In genomic region chr5:78271766-78272165, GRCh38 we compare ENCODE assay signal across 21 cellular contexts. TPM values are rescaled to one million over a fixed set of nuclear protein-coding genes. Genes with fewer than 3 reads are reported as not detected.
DNase-seq lines count a peak whose midpoint lies in the region; ATAC-seq, FAIRE-seq and TF ChIP-seq lines count a peak whose summit lies in the region.
"Had no signal": no experiment of that assay in that cellular context is flagged by ENCODE, and none has a peak within 500 bp of the region (broad histone marks: within the 10 kb centered on the region; RNA-seq: fewer than 3 reads in every experiment).

No MANE protein-coding gene starts in this region.

- TF ChIP-seq CTCF in HFFc6 (IDR thresholded peaks at IDR 0.05): no peak
- no peak for TF ChIP-seq CTCF in GM12878 (IDR thresholded peaks at IDR 0.05 in 2 of 3, conservative IDR thresholded peaks at IDR 0.05 in 1 of 3; ENCODE audit: control insufficient read depth in 2 of 3, extremely low read depth in 1 of 3, insufficient read depth in 1 of 3, low read depth in 3 of 3, low read length in 3 of 3)

- SMC1A ChIA-PET in GM12878 (lab: Charles Lee; ENCODE audit: uncharacterized antibody, unreplicated experiment): interaction anchor here (1.8 kb wide), 1 partner anchor 711 kb away, joined by 4 read pairs; no protein-coding TSS in a partner anchor

- no peaks in the 10 kb centered on the region for H3K27me3 ChIP-seq in GM12878 (replicated peaks in 1 of 2; ENCODE audit: control insufficient read depth in 2 of 2, insufficient read depth in 2 of 2, low read length in 1 of 2)
- H3K27me3 ChIP-seq: BLaER1 had no signal

- CTCF ChIA-PET in GM12878 (lab: Yijun Ruan, JAX): interaction anchor here (0.7 kb wide), 1 partner anchor 264 kb away, joined by 3 read pairs; no protein-coding TSS in a partner anchor

- RAD21 ChIA-PET in GM12878 (lab: Charles Lee; ENCODE audit: unreplicated experiment): no interaction called here

- in situ Hi-C loops in GM12878 (cut with MboI): no loop called here

- 100% methylated on average over 4 of the region's 4 CpGs for WGBS in GM12878 (ENCODE audit: insufficient coverage, insufficient replicate concordance, low lambda C conversion rate, missing lambda C conversion rate)

- H3K79me2 ChIP-seq in GM12878 (ENCODE audit: control insufficient read depth, insufficient read depth, low read length): peaks cover 22% of the 10 kb centered on the region

- H4K20me1 ChIP-seq in GM12878 (ENCODE audit: control insufficient read depth, insufficient read depth): peaks cover 3% of the 10 kb centered on the region; the same call in 1 of the 2 replicates

- no peak for TF ChIP-seq POLR2A in GM12878 (IDR thresholded peaks at IDR 0.05; ENCODE audit: low read depth, low read length)

- H3K27me3 Mint-ChIP-seq in HFFc6 (ENCODE audit: insufficient read depth) (no peaks in the 10 kb centered on the region; the same call in 1 of the 2 replicates), memory B cell (no peaks in the 10 kb centered on the region)
- H3K27me3 Mint-ChIP-seq: CD4-positive, alpha-beta memory T cell had no signal

- H3K27ac Mint-ChIP-seq in HFFc6: peak overlapping the region; percentile 15; the same call in 1 of the 2 replicates
- H3K27ac Mint-ChIP-seq in memory B cell: peak overlapping the region; percentile 32

- no peak for FAIRE-seq in GM12878 (lab: Jason Lieb, UNC)
- FAIRE-seq: A549, H54 had no signal

- no peak overlapping the region for H3K4me3 Mint-ChIP-seq in HFFc6
- no peak overlapping the region for H3K4me3 Mint-ChIP-seq in memory B cell
- H3K4me3 Mint-ChIP-seq: CD4-positive, alpha-beta memory T cell had no signal

- no peak overlapping the region for H2AFZ ChIP-seq in GM12878 (ENCODE audit: control insufficient read depth, low read depth, low read length)

- TF ChIP-seq RAD21 in GM12878 (IDR thresholded peaks at IDR 0.05; ENCODE audit: insufficient read depth, low read depth, low read length): no peak

- no peaks in the 10 kb centered on the region for H3K9me3 ChIP-seq in GM12878 (replicated peaks; ENCODE audit: control insufficient read depth, insufficient read depth, low read length)
- H3K9me3 ChIP-seq: A549, BLaER1 had no signal

- peaks cover 10% of the 10 kb centered on the region; the same call in 1 of the 2 replicates for H3K4me1 ChIP-seq in GM12878 (ENCODE audit: control insufficient read depth, insufficient read depth, low read length)
- H3K4me1 ChIP-seq: A549 had no signal

- DNase-seq in ELF-1 (ENCODE audit: low read depth, low spot score) (peak; percentile 9), HFFc6 (no peak), GM12878 (ENCODE audit: low read depth, low spot score) (no peak), memory B cell (ENCODE audit: low spot score in 2 of 2) (no peak), SW480 (ENCODE audit: low spot score) (no peak), left lobe of liver (ENCODE audit: low spot score) (no peak), NCI-H748 treated with DMSO at 0.1 percent for 48 hours (lab: John Stamatoyannopoulos, UW) (no peak)
- DNase-seq: CD4-positive, alpha-beta memory T cell; DMS153; GF-D8; NCI-H1694 treated with DMSO at 0.1 percent for 48 hours; NCI-H2107; NCI-H2227 treated with DMSO at 0.1 percent for 48 hours; NCI-H510A treated with DMSO at 0.1 percent for 48 hours; RPMI8226; SHP77 treated with DMSO at 0.1 percent for 48 hours had no signal

- no peak overlapping the region for H3K27ac ChIP-seq in GM12878 (ENCODE audit: control insufficient read depth, insufficient read depth)
- H3K27ac ChIP-seq: A549, BLaER1, HL-60 had no signal

- no peak overlapping the region for H3K9ac ChIP-seq in GM12878 (ENCODE audit: control insufficient read depth, insufficient read depth, low read length)
- H3K9ac ChIP-seq: BLaER1 had no signal

- H3K9me3 Mint-ChIP-seq in HFFc6 (no peaks in the 10 kb centered on the region), memory B cell (no peaks in the 10 kb centered on the region)
- H3K9me3 Mint-ChIP-seq: CD4-positive, alpha-beta memory T cell had no signal

- POLR2A ChIA-PET in GM12878 (lab: Charles Lee): interaction anchor here (0.7 to 1.0 kb wide), 2 partner anchors 11 to 387 kb away, joined by 3 read pairs; no protein-coding TSS in a partner anchor

- ATAC-seq in GM12878 (no peak), memory B cell (ENCODE audit: low read depth) (no peak), left lobe of liver (no peak)
- ATAC-seq: A549, SK-N-SH treated with all-trans-retinoic acid at 6 μM for 48 hours had no signal

- BruUV-seq in GM12878 (replicated peaks; lab: Mats Ljungman, UMichigan): TSS peak; percentile 25

- intact Hi-C loops in GM12878 (cut with micrococcal nuclease; ENCODE audit: unreplicated experiment): no loop called here

- H3K36me3 ChIP-seq in GM12878 (ENCODE audit: control insufficient read depth in 2 of 2, insufficient read depth in 2 of 2, low read length in 1 of 2): no peaks in the 10 kb centered on the region; a peak in 2 of 4 replicates

- no peak for TF ChIP-seq EP300 in GM12878 (IDR thresholded peaks at IDR 0.05; ENCODE audit: borderline replicate concordance in 1 of 2, control insufficient read depth in 1 of 2, low read depth in 2 of 2, low read length in 2 of 2)

- H3K4me2 ChIP-seq in GM12878 (ENCODE audit: control insufficient read depth, insufficient read depth): no peak overlapping the region
- H3K4me2 ChIP-seq: A549, BLaER1 had no signal

- H3K36me3 Mint-ChIP-seq in HFFc6 (ENCODE audit: low read depth) (peaks cover 14% of the 10 kb centered on the region), memory B cell (peaks cover 2% of the 10 kb centered on the region)

- no peak overlapping the region for H3K4me3 ChIP-seq in GM12878
- H3K4me3 ChIP-seq: A549, BLaER1 had no signal

- H3K4me1 Mint-ChIP-seq in HFFc6 (ENCODE audit: low read depth) (peaks cover 49% of the 10 kb centered on the region), memory B cell (peaks cover 8% of the 10 kb centered on the region)

TF ChIP-seq in GM12878, 131 proteins besides CTCF, POLR2A, EP300 and RAD21 (continues in another document):
- no peak for TF ChIP-seq MEF2A (IDR thresholded peaks at IDR 0.05; ENCODE audit: insufficient read depth, low read depth, low read length)
- TF ChIP-seq MYC (IDR thresholded peaks at IDR 0.05; ENCODE audit: insufficient read depth, insufficient read length, insufficient replicate concordance, low read length, severe bottlenecking): no peak
- TF ChIP-seq HDGF (IDR thresholded peaks at IDR 0.05): no peak
- no peak for TF ChIP-seq MLLT1 (IDR thresholded peaks at IDR 0.05)
- TF ChIP-seq BACH1 (IDR thresholded peaks at IDR 0.05; ENCODE audit: borderline replicate concordance): no peak
- no peak for TF ChIP-seq TCF3 (IDR thresholded peaks at IDR 0.05; ENCODE audit: borderline replicate concordance, insufficient read depth, low read depth, low read length)
- TF ChIP-seq JUND (IDR thresholded peaks at IDR 0.05; ENCODE audit: low read depth, low read length): no peak

RNA-seq across cellular contexts. Expression of gene AP3B1, which starts 22.7 kb away (rescaled TPM):
- total RNA-seq in HFFc6 (2021; fragmentation: NEBNext Ultra II Directional; extraction: Animal tissue kit (Norgen Biotek cat#: 25700)): 10 to 100 TPM; 51.8 to 66.8 (median 56.6) TPM
- total RNA-seq in GM12878 (2013; cell fraction: nucleolus; rRNA removed): 138 and 154 TPM in 2 replicates
- total RNA-seq in GM12878 (2014; rRNA removed) (59.5 and 71.3 TPM in 2 replicates), GM12878 (2014; rRNA removed; fragmentation: Illumina TruSeq; extraction: Trizol) (70.8 and 75.6 TPM in 2 replicates), GM12878 (2021) (46.6 and 50.1 TPM in 2 replicates), left lobe of liver (11.6 TPM)
- polyA plus RNA-seq in GM12878 (2011; ENCODE audit: low read depth): 34.1 TPM
- polyA plus RNA-seq in GM12878 (2011; rRNA removed) (58.3 and 74.3 TPM in 2 replicates), GM12878 (2014; fragmentation: Illumina TruSeq; extraction: Trizol) (66.4 and 70.3 TPM in 2 replicates), GM12878 (2014; fragmentation: Nextera tagmentation; extraction: Ambion mirVana) (10 to 100 TPM; 32.8 to 36.2 TPM), GM12878 (2014; rRNA removed) (26.2 and 30.9 TPM in 2 replicates), GM12878 (2016; fragmentation: Nextera tagmentation; extraction: Ambion mirVana) (10 to 100 TPM; 41.8 to 45.4 TPM)
- 28.3 and 37.4 TPM in 2 replicates for polyA plus RNA-seq in GM12878 (2011; cell fraction: cytosol; rRNA removed)
- polyA plus RNA-seq in GM12878 (2011; cell fraction: nucleus; rRNA removed): 25.4 and 27.2 TPM in 2 replicates
- polyA plus RNA-seq in GM12878 (2012): 33.0 and 44.8 TPM in 2 replicates
- 60.5 and 63.3 TPM in 2 replicates for polyA minus RNA-seq in GM12878 (2011; rRNA and poly(A)+ RNA removed)
- 15.0 and 21.5 TPM in 2 replicates for polyA minus RNA-seq in GM12878 (2011; cell fraction: cytosol; rRNA and poly(A)+ RNA removed)
- 44.2 and 73.4 TPM in 2 replicates for polyA minus RNA-seq in GM12878 (2011; cell fraction: nucleus; rRNA and poly(A)+ RNA removed)
